In the genomic region with DNA sequence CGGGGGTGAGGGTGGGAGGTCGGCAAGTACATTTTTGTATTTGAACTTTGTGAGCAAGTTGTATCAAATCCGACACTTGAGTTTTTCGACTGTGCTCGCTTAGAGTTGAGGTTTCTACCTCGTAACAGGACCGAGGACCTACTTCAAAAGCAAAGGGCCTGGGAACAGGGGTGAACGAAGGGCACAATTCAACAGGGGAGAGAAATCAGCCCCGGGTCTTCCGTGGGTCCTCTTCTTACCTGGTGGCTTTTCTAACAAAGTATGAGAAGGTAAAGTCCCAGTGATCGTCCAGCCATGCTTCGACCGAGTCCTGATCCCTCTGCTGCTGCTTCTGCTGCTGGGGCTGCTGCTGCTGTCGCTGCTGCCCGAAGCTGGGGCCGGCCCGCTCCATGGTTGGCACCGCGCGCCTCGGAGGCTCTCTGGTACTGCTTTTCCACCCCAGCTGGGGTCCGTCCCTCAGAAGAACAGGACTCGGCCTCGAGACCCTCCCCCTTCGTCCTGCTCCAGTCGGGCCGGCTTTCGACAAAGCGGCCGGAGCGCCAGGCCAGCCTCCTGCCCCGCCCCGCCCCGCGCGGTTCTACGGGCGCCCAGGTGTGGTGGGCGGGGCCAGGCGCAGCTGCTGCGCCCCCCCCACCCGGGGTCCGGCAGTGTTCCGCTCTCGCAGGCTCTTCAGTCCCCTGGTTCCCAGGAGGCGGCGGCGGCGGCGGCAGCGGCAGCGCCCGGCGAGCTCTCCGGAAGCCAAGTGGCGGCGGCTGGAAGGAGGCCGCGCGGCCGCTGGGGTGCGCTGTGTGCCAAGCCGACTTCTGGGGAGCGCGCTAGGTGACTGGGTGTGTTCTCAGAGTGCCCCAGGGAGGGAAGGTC, we compare ENCODE assay signal across 8 cellular contexts. TPM values are rescaled to one million over a fixed set of nuclear protein-coding genes. Genes with fewer than 3 reads are reported as not detected.
DNase-seq lines count a peak whose midpoint lies in the region; ATAC-seq and TF ChIP-seq lines count a peak whose summit lies in the region.

A gene (minus strand): TSS at position 524 of the 861 bp plus-strand sequence. CDS start 133 bp downstream, at position 391.

- H3K4me2 ChIP-seq in MM.1S (ENCODE audit: low read depth, low read length) = peak within 1 kb of the TSS; percentile 91
- H3K4me2 ChIP-seq in SK-N-SH = peak within 1 kb of the TSS; percentile 96

- ATAC-seq in Right ventricle myocardium superior (ENCODE audit: poor library complexity) = peak; percentile 94

- no peaks in the 10 kb centered on the region for H3K36me3 ChIP-seq in MM.1S (replicated peaks; ENCODE audit: insufficient read depth, low read length)
- H3K36me3 ChIP-seq in SK-N-SH (replicated peaks in 1 of 2; ENCODE audit: control insufficient read depth in 1 of 2, insufficient read depth in 2 of 2, low read length in 1 of 2) = no peaks in the 10 kb centered on the region
- no peaks in the 10 kb centered on the region for H3K36me3 ChIP-seq in ovary
- H3K36me3 ChIP-seq in thyroid gland = no peaks in the 10 kb centered on the region

- H3F3A ChIP-seq in MM.1S (ENCODE audit: insufficient read depth, low read length) = 0 out of 2 replicates have a peak, but pooled peaks cover 13% of the 10 kb centered on the region
- H3F3A ChIP-seq in SK-N-SH (replicated peaks; ENCODE audit: insufficient read depth) = no peaks in the 10 kb centered on the region

- H3K9me3 ChIP-seq in MM.1S (replicated peaks; ENCODE audit: insufficient read depth, low read length) = no peaks in the 10 kb centered on the region
- H3K9me3 ChIP-seq in SK-N-SH = no peaks in the 10 kb centered on the region
- H3K9me3 ChIP-seq in ovary = no peaks in the 10 kb centered on the region
- H3K9me3 ChIP-seq in thyroid gland = no peaks in the 10 kb centered on the region

- CTCF ChIA-PET in SK-N-SH (lab: Yijun Ruan, JAX) = interaction anchor here (0.6 to 3.1 kb wide), 106 partner anchors 9 to 588 kb away, joined by 3 to 192 read pairs (median 5); a partner anchor contains a TSS

- peaks cover 17% of the 10 kb centered on the region for H3K4me1 Mint-ChIP-seq in activated naive CD8-positive, alpha-beta T cell (ENCODE audit: low read depth)

- WGBS in SK-N-SH (ENCODE audit: low lambda C conversion rate) = under 1% methylated on average over 22 of the region's 65 CpGs
- 0 to 1% (median 0%) methylated on average over 33 to 65 of the region's 65 CpGs for WGBS in ovary, 3 donors
- 1% methylated on average over 26 to 35 of the region's 65 CpGs for WGBS in thyroid gland, 2 donors

- H3K27me3 ChIP-seq in MM.1S (replicated peaks; ENCODE audit: insufficient read depth, low read length) (no peaks in the 10 kb centered on the region), SK-N-SH (ENCODE audit: insufficient read depth) (no peaks in the 10 kb centered on the region), ovary (no peaks in the 10 kb centered on the region), thyroid gland (no peaks in the 10 kb centered on the region)

- in situ Hi-C loops in G401 (cut with HindIII; ENCODE audit: low sequenced_read_pairs) = no loop called here

- no peaks in the 10 kb centered on the region for H3K9me2 ChIP-seq in MM.1S (replicated peaks; ENCODE audit: insufficient read depth, low read length)
- no peaks in the 10 kb centered on the region for H3K9me2 ChIP-seq in SK-N-SH

- H3K4me3 ChIP-seq in MM.1S (ENCODE audit: low read length) (peak within 1 kb of the TSS; percentile 89), SK-N-SH (ENCODE audit: low read depth in 2 of 2, low read length in 1 of 2) (peak within 1 kb of the TSS; percentile 82 to 89), ovary (peak within 1 kb of the TSS; percentile 70), thyroid gland (replicated peaks in 1 of 3) (peak within 1 kb of the TSS; percentile 54 to 85 (median 74))

- H3K27ac ChIP-seq in MM.1S (ENCODE audit: low read length) = peak within 1 kb of the TSS; percentile 56; the same call in 1 of the 2 replicates
- H3K27ac ChIP-seq in SK-N-SH (ENCODE audit: low read depth in 2 of 2, low read length in 1 of 2) = peak within 1 kb of the TSS in 1 of 2 experiments; percentile 50; a peak in 3 of 4 replicates
- peak within 1 kb of the TSS; percentile 42 to 76 for H3K27ac ChIP-seq in ovary
- peak within 1 kb of the TSS; percentile 88 to 90 (median 90) for H3K27ac ChIP-seq in thyroid gland

- TF ChIP-seq CTCF in MM.1S (IDR thresholded peaks at IDR 0.05; ENCODE audit: low read length) (peak; percentile 86), SK-N-SH (IDR thresholded peaks at IDR 0.05) (peak; percentile 88), ovary (IDR thresholded peaks at IDR 0.05) (peak; percentile 50 to 69 (median 69)), thyroid gland (IDR thresholded peaks at IDR 0.05) (peak; percentile 52 to 89 (median 72))

- H3K36me3 Mint-ChIP-seq in activated naive CD8-positive, alpha-beta T cell = no peaks in the 10 kb centered on the region

- H3K79me2 ChIP-seq in MM.1S (ENCODE audit: low read length) (peaks cover 28% of the 10 kb centered on the region), SK-N-SH (ENCODE audit: insufficient read depth) (peaks cover 6% of the 10 kb centered on the region; the same call in 1 of the 2 replicates)

- DNase-seq in G401 (ENCODE audit: low spot score) (peak; percentile 35), HCEC 1CT (peak; percentile 66), MM.1S (peak; percentile 96), SK-N-SH (peak; percentile 85), Right ventricle myocardium superior (peak; percentile 84), ovary (peak; percentile 56 to 82 (median 74)), thyroid gland (peak; percentile 88 to 92)

- H3K4me3 Mint-ChIP-seq in activated naive CD8-positive, alpha-beta T cell = peak within 1 kb of the TSS; percentile 90

- intact Hi-C loops in Right ventricle myocardium superior (cut with DNase I) (loop anchor here (5.0 to 10.0 kb wide), 4 partner anchors 64 to 419 kb away; a partner anchor contains a TSS), ovary (cut with DNase I) (loop anchor here in 2 of 4 donors (2.0 to 10.0 kb wide), 4 partner anchors 64 to 422 kb away; no protein-coding TSS in a partner anchor), thyroid gland (cut with DNase I) (loop anchor here (5.0 kb wide), 2 partner anchors 66 to 424 kb away; no protein-coding TSS in a partner anchor)

- H4K20me1 ChIP-seq in MM.1S (ENCODE audit: insufficient read depth, low read length) = no peaks in the 10 kb centered on the region
- H4K20me1 ChIP-seq in SK-N-SH (ENCODE audit: insufficient read depth) = no peaks in the 10 kb centered on the region

- POLR2A ChIA-PET in SK-N-SH (lab: Yijun Ruan, JAX) = no interaction called here

- peaks cover 7% of the 10 kb centered on the region for H3K27me3 Mint-ChIP-seq in activated naive CD8-positive, alpha-beta T cell

- no peak within 1 kb of the TSS for H3K27ac Mint-ChIP-seq in activated naive CD8-positive, alpha-beta T cell

- H3K9ac ChIP-seq in MM.1S (ENCODE audit: low read length) = peak within 1 kb of the TSS; percentile 55
- peak within 1 kb of the TSS; percentile 71 for H3K9ac ChIP-seq in SK-N-SH

- no peak for TF ChIP-seq POLR2A in ovary (IDR thresholded peaks at IDR 0.05)
- TF ChIP-seq POLR2A in thyroid gland (IDR thresholded peaks at IDR 0.05) = peak in 1 of 2 donors; percentile 89

- H3K4me1 ChIP-seq in MM.1S (ENCODE audit: low read length) (peaks cover 12% of the 10 kb centered on the region; the same call in 1 of the 2 replicates), SK-N-SH (ENCODE audit: control insufficient read depth in 1 of 2, insufficient read depth in 2 of 2, low read depth in 1 of 2, low read length in 1 of 2) (peaks cover 5 to 7% of the 10 kb centered on the region in 2 experiments; a peak in 3 of 4 replicates), ovary (ENCODE audit: insufficient read depth) (peaks cover 2% of the 10 kb centered on the region), thyroid gland (peaks cover 0 to 5% of the 10 kb centered on the region in 2 donors)

- TF ChIP-seq RAD21 in SK-N-SH (IDR thresholded peaks at IDR 0.05; ENCODE audit: low read length) = peak; percentile 81

- peak within 1 kb of the TSS; percentile 93 for H2AFZ ChIP-seq in MM.1S (ENCODE audit: low read length)
- peak within 1 kb of the TSS; percentile 97 for H2AFZ ChIP-seq in SK-N-SH (ENCODE audit: low read depth)

- H3K9me3 Mint-ChIP-seq in activated naive CD8-positive, alpha-beta T cell (ENCODE audit: low read depth) = no peaks in the 10 kb centered on the region

- TF ChIP-seq EP300 in SK-N-SH (IDR thresholded peaks at IDR 0.05; ENCODE audit: borderline replicate concordance in 1 of 2, low read depth in 1 of 2, low read length in 1 of 2) (no peak), ovary (IDR thresholded peaks at IDR 0.05) (no peak)

TF ChIP-seq in SK-N-SH, 30 proteins besides CTCF, POLR2A, EP300 and RAD21 (continues in another document):
- TF ChIP-seq, protein P1, sequence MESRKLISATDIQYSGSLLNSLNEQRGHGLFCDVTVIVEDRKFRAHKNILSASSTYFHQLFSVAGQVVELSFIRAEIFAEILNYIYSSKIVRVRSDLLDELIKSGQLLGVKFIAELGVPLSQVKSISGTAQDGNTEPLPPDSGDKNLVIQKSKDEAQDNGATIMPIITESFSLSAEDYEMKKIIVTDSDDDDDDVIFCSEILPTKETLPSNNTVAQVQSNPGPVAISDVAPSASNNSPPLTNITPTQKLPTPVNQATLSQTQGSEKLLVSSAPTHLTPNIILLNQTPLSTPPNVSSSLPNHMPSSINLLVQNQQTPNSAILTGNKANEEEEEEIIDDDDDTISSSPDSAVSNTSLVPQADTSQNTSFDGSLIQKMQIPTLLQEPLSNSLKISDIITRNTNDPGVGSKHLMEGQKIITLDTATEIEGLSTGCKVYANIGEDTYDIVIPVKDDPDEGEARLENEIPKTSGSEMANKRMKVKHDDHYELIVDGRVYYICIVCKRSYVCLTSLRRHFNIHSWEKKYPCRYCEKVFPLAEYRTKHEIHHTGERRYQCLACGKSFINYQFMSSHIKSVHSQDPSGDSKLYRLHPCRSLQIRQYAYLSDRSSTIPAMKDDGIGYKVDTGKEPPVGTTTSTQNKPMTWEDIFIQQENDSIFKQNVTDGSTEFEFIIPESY (IDR thresholded peaks at IDR 0.05; ENCODE audit: borderline replicate concordance, low read depth) = no peak
- 0 out of 2 replicates have a peak, but pooled peaks have one; percentile 8 for TF ChIP-seq TCF12 (IDR thresholded peaks at IDR 0.05)

RNA-seq across cellular contexts. Expression of the gene that starts here (rescaled TPM):
- 0.06 and 0.75 TPM in 2 replicates for total RNA-seq in G401 (2014; rRNA removed; shearing (Covaris generic))
- polyA plus RNA-seq in SK-N-SH (2012; rRNA removed) = 6.4 and 10.1 TPM in 2 replicates
- 9.0 and 10.7 TPM in 2 replicates for polyA plus RNA-seq in SK-N-SH (2012; cell fraction: cytosol; rRNA removed)
- polyA plus RNA-seq in SK-N-SH (2012; cell fraction: nucleus; rRNA removed) = 9.0 and 21.7 TPM in 2 replicates
- total RNA-seq in Right ventricle myocardium superior = 6.5 TPM
- 10 to 100 TPM in 3 of 7 donors, 1 to 10 TPM in 4; 4.6 to 19.2 (median 9.7) TPM for total RNA-seq in ovary
- 10 to 100 TPM in 1 of 2 donors, 1 to 10 TPM in 1; 4.9 to 25.3 TPM for polyA plus RNA-seq in ovary
- 10 to 100 TPM; 20.9 to 74.0 (median 30.2) TPM for total RNA-seq in thyroid gland

Comparison
In these comparisons a context has a peak if more than half of its experiments do, and no peak if none do; other contexts are left out.
1. Peak in DNase-seq in G401; RNA of the gene not detected or under 1 TPM.
2. DNase-seq: peak in every context shown above with its lines; median percentile 96 in MM.1S; 90 in thyroid gland; 85 in SK-N-SH; 84 in Right ventricle myocardium superior; 74 in ovary; 66 in HCEC 1CT; 35 in G401.